Comparison of ENCODE assay signal across 9 cellular contexts in genomic region chr13:28423010-28423409, GRCh38.
DNase-seq lines count a peak whose midpoint lies in the region; ATAC-seq and TF ChIP-seq lines count a peak whose summit lies in the region.
"Had no signal": no experiment of that assay in that cellular context is flagged by ENCODE, and none has a peak within 500 bp of the region (broad histone marks: within the 10 kb centered on the region; RNA-seq: fewer than 3 reads in every experiment).

No MANE protein-coding gene starts in this region.

- H3K9me3 Mint-ChIP-seq in activated naive CD8-positive, alpha-beta T cell treated with anti-CD3 and anti-CD28 coated beads, Interleukin-2, amount 50 U/mL, for 24 hours: no peaks in the 10 kb centered on the region
- no peaks in the 10 kb centered on the region for H3K9me3 Mint-ChIP-seq in stimulated activated memory B cell treated with anti-CD40 and anti-IgM and Interleukin-4, amounts not matched to agents 10 μg/mL and 1 μg/mL and 100 μg/mL, for 72 hours
- H3K9me3 Mint-ChIP-seq in progenitor cell of endocrine pancreas (ENCODE audit: low read depth): no peaks in the 10 kb centered on the region

- H3K27ac ChIP-seq in right atrium auricular region: no peak overlapping the region
- H3K27ac ChIP-seq: VCaP had no signal

- H3K4me1 ChIP-seq in right atrium auricular region: no peaks in the 10 kb centered on the region

- peak overlapping the region; percentile 40 for H3K4me3 Mint-ChIP-seq in activated naive CD8-positive, alpha-beta T cell treated with anti-CD3 and anti-CD28 coated beads, Interleukin-2, amount 50 U/mL, for 24 hours
- peak overlapping the region; percentile 66 for H3K4me3 Mint-ChIP-seq in stimulated activated memory B cell treated with anti-CD40 and anti-IgM and Interleukin-4, amounts not matched to agents 10 μg/mL and 1 μg/mL and 100 μg/mL, for 72 hours
- no peak overlapping the region for H3K4me3 Mint-ChIP-seq in progenitor cell of endocrine pancreas (ENCODE audit: low read depth)

- H3K4me3 ChIP-seq in right atrium auricular region: no peak overlapping the region

- H3K36me3 ChIP-seq in right atrium auricular region: peaks cover 5% of the 10 kb centered on the region

- ATAC-seq in Right ventricle myocardium superior (ENCODE audit: poor library complexity): peak; percentile 62
- ATAC-seq in HG03378 (IDR thresholded peaks at IDR 0.05; ENCODE audit: unreplicated experiment): peak; percentile 83
- ATAC-seq in activated naive CD8-positive, alpha-beta T cell treated with anti-CD3 and anti-CD28 coated beads, Interleukin-2, amount 50 U/mL, for 24 hours: peak; percentile 84
- ATAC-seq in stimulated activated memory B cell treated with anti-CD40 and anti-IgM and Interleukin-4, amounts not matched to agents 10 μg/mL and 1 μg/mL and 100 μg/mL, for 72 hours: peak; percentile 98

- H3K36me3 Mint-ChIP-seq in activated naive CD8-positive, alpha-beta T cell treated with anti-CD3 and anti-CD28 coated beads, Interleukin-2, amount 50 U/mL, for 24 hours (ENCODE audit: low read depth): peaks cover 5% of the 10 kb centered on the region
- H3K36me3 Mint-ChIP-seq in stimulated activated memory B cell treated with anti-CD40 and anti-IgM and Interleukin-4, amounts not matched to agents 10 μg/mL and 1 μg/mL and 100 μg/mL, for 72 hours: peaks cover 6% of the 10 kb centered on the region
- H3K36me3 Mint-ChIP-seq in progenitor cell of endocrine pancreas (ENCODE audit: insufficient read depth): no peaks in the 10 kb centered on the region

- H3K27me3 ChIP-seq in right atrium auricular region: no peaks in the 10 kb centered on the region

- H3K9me3 ChIP-seq in right atrium auricular region: no peaks in the 10 kb centered on the region

- H3K27me3 Mint-ChIP-seq in activated naive CD8-positive, alpha-beta T cell treated with anti-CD3 and anti-CD28 coated beads, Interleukin-2, amount 50 U/mL, for 24 hours: no peaks in the 10 kb centered on the region
- H3K27me3 Mint-ChIP-seq in stimulated activated memory B cell treated with anti-CD40 and anti-IgM and Interleukin-4, amounts not matched to agents 10 μg/mL and 1 μg/mL and 100 μg/mL, for 72 hours: no peaks in the 10 kb centered on the region
- peaks cover 6% of the 10 kb centered on the region for H3K27me3 Mint-ChIP-seq in progenitor cell of endocrine pancreas

- peak overlapping the region; percentile 73 for H3K27ac Mint-ChIP-seq in activated naive CD8-positive, alpha-beta T cell treated with anti-CD3 and anti-CD28 coated beads, Interleukin-2, amount 50 U/mL, for 24 hours
- peak overlapping the region; percentile 80 for H3K27ac Mint-ChIP-seq in stimulated activated memory B cell treated with anti-CD40 and anti-IgM and Interleukin-4, amounts not matched to agents 10 μg/mL and 1 μg/mL and 100 μg/mL, for 72 hours
- no peak overlapping the region for H3K27ac Mint-ChIP-seq in progenitor cell of endocrine pancreas

- DNase-seq in Right ventricle myocardium superior: peak; percentile 50
- DNase-seq in right atrium auricular region (ENCODE audit: low spot score): no peak
- DNase-seq in activated naive CD8-positive, alpha-beta T cell treated with anti-CD3 and anti-CD28 coated beads, Interleukin-2, amount 50 U/mL, for 24 hours: peak; percentile 46
- DNase-seq in progenitor cell of endocrine pancreas (ENCODE audit: low spot score, unreplicated experiment): no peak
- no peak for DNase-seq in DMS79 (lab: John Stamatoyannopoulos, UW)
- no peak for DNase-seq in effector CD8-positive, alpha-beta T cell (lab: John Stamatoyannopoulos, UW)

- peaks cover 19% of the 10 kb centered on the region for H3K4me1 Mint-ChIP-seq in activated naive CD8-positive, alpha-beta T cell treated with anti-CD3 and anti-CD28 coated beads, Interleukin-2, amount 50 U/mL, for 24 hours
- H3K4me1 Mint-ChIP-seq in stimulated activated memory B cell treated with anti-CD40 and anti-IgM and Interleukin-4, amounts not matched to agents 10 μg/mL and 1 μg/mL and 100 μg/mL, for 72 hours: peaks cover 28% of the 10 kb centered on the region
- H3K4me1 Mint-ChIP-seq in progenitor cell of endocrine pancreas (ENCODE audit: low read depth): peaks cover 2% of the 10 kb centered on the region

- TF ChIP-seq CTCF in right atrium auricular region (IDR thresholded peaks at IDR 0.05) (no peak), progenitor cell of endocrine pancreas (IDR thresholded peaks at IDR 0.05; ENCODE audit: unreplicated experiment) (no peak)

- intact Hi-C loops in Right ventricle myocardium superior (cut with DNase I): no loop called here

Comparison
In these comparisons a context has a peak if more than half of its experiments do, and no peak if none do; other contexts are left out.
1. DNase-seq: peak in Right ventricle myocardium superior (single experiment) and activated naive CD8-positive, alpha-beta T cell treated with anti-CD3 and anti-CD28 coated beads, Interleukin-2, amount 50 U/mL, for 24 hours (single experiment); none in right atrium auricular region (single experiment), progenitor cell of endocrine pancreas (single experiment), DMS79 (single experiment) and effector CD8-positive, alpha-beta T cell (single experiment).
2. Peak in every context shown above with its lines, with median percentiles within 50 percentile points of each other: ATAC-seq.